1 cellular context compared by ENCODE assay signal in genomic region chr2:128027801-128028667, GRCh38.
A peak's percentile ranks its signal among the peaks of the same experiment; 100 is the strongest.
TF ChIP-seq lines count a peak whose summit lies in the region.

SAP130 (minus strand) TSS chr2:128028059; CDS start chr2:128026292, 1,767 bp downstream.

TF ChIP-seq in K562, 482 proteins besides CTCF, POLR2A, EP300 and RAD21 (continued from another document and continues in another):
- TF ChIP-seq GTF3C2 (IDR thresholded peaks at IDR 0.05; ENCODE audit: borderline replicate concordance, extremely low read depth, insufficient read length) (no peak), ZNF316 (IDR thresholded peaks at IDR 0.05) (no peak), CHD4 (IDR thresholded peaks at IDR 0.05; ENCODE audit: insufficient read depth, insufficient replicate concordance, low read depth, low read length, poor library complexity, severe bottlenecking) (no peak), CBX1 (IDR thresholded peaks at IDR 0.05; ENCODE audit: low read depth) (no peak), TSHZ1 (CRISPR knock-in tag; IDR thresholded peaks at IDR 0.05) (no peak), ZNF644 (tag; IDR thresholded peaks at IDR 0.05; ENCODE audit: low read depth) (no peak), ZNF263 (CRISPR knock-in tag; IDR thresholded peaks at IDR 0.05; ENCODE audit: borderline replicate concordance) (no peak), MCM5 (IDR thresholded peaks at IDR 0.05; ENCODE audit: low read depth) (no peak), ZNF311 (CRISPR knock-in tag; IDR thresholded peaks at IDR 0.05) (no peak), ZNF592 (IDR thresholded peaks at IDR 0.05) (no peak), ZNF280A (IDR thresholded peaks at IDR 0.05; ENCODE audit: low read depth, partially characterized antibody) (no peak), SMC3 (conservative IDR thresholded peaks at IDR 0.05; ENCODE audit: insufficient read depth, low read depth, low read length) (no peak), HMGN3 (IDR thresholded peaks at IDR 0.05; ENCODE audit: borderline replicate concordance, extremely low read depth, insufficient read length, low read depth, low read length) (no peak), ATF7 (IDR thresholded peaks at IDR 0.05) (peak; percentile 73), MNT (conservative IDR thresholded peaks at IDR 0.05) (peak in 1 of 2 experiments; percentile 62; a peak in 2 of 4 replicates), FOXA3 (CRISPR knock-in tag; conservative IDR thresholded peaks at IDR 0.05 in 1 of 2, IDR thresholded peaks at IDR 0.05 in 1 of 2) (no peak), BRF2 (IDR thresholded peaks at IDR 0.05; ENCODE audit: borderline replicate concordance, insufficient read depth, insufficient read length) (no peak), KAT8 (IDR thresholded peaks at IDR 0.05; ENCODE audit: low read depth) (no peak), DPF2 (IDR thresholded peaks at IDR 0.05) (no peak; the same call in 1 of the 2 replicates), NONO (IDR thresholded peaks at IDR 0.05; ENCODE audit: low read depth in 2 of 2, low read length in 1 of 2) (peak; percentile 24 to 57; a peak in 2 of 4 replicates), ZKSCAN8 (CRISPR knock-in tag; IDR thresholded peaks at IDR 0.05) (no peak), THRB (CRISPR knock-in tag; conservative IDR thresholded peaks at IDR 0.05) (no peak), LEF1 (IDR thresholded peaks at IDR 0.05) (no peak), CGGBP1 (CRISPR knock-in tag; IDR thresholded peaks at IDR 0.05) (0 out of 2 replicates have a peak, but pooled peaks have one; percentile 61), MTA3 (IDR thresholded peaks at IDR 0.05; ENCODE audit: borderline replicate concordance) (peak; percentile 92), PTTG1 (tag; IDR thresholded peaks at IDR 0.05; ENCODE audit: low read depth) (no peak), EZH2 (IDR thresholded peaks at IDR 0.05; ENCODE audit: borderline replicate concordance, low read depth, low read length) (no peak), MEF2D (tag; conservative IDR thresholded peaks at IDR 0.05; ENCODE audit: low read depth) (no peak), MTF1 (CRISPR knock-in tag; IDR thresholded peaks at IDR 0.05; ENCODE audit: borderline replicate concordance) (no peak)
